23 cellular contexts compared by ENCODE assay signal in genomic region chr11:129703846-129704245, GRCh38.
DNase-seq lines count a peak whose midpoint lies in the region; ATAC-seq and TF ChIP-seq lines count a peak whose summit lies in the region.
"Had no signal": no experiment of that assay in that cellular context is flagged by ENCODE, and none has a peak within 500 bp of the region (broad histone marks: within the 10 kb centered on the region; RNA-seq: fewer than 3 reads in every experiment).

No MANE protein-coding gene starts in this region.

- no peaks in the 10 kb centered on the region for H3K4me1 ChIP-seq in HEK293 (ENCODE audit: control insufficient read depth, insufficient read depth, low read length)
- H3K4me1 ChIP-seq in adipocyte (ENCODE audit: control insufficient read depth, insufficient read depth, low read length): peaks cover 14% of the 10 kb centered on the region
- no peaks in the 10 kb centered on the region for H3K4me1 ChIP-seq in gastroesophageal sphincter
- H3K4me1 ChIP-seq: lower lobe of right lung, tibial nerve had no signal

- no peaks in the 10 kb centered on the region for H3K9me3 Mint-ChIP-seq in progenitor cell of endocrine pancreas (ENCODE audit: low read depth)
- H3K9me3 Mint-ChIP-seq: activated T-cell treated with anti-CD3 and anti-CD28 coated beads, Interleukin-2, amount 50 U/mL, for 24 hours; CD8-positive, alpha-beta T cell; WTC11 had no signal

- H3K27ac ChIP-seq in HEK293 (ENCODE audit: extremely low read depth, low read depth, low read length) (no peak overlapping the region), gastroesophageal sphincter (no peak overlapping the region)
- H3K27ac ChIP-seq: lower lobe of right lung had no signal

- no peak overlapping the region for H3K4me3 Mint-ChIP-seq in progenitor cell of endocrine pancreas (ENCODE audit: low read depth)
- H3K4me3 Mint-ChIP-seq: activated T-cell treated with anti-CD3 and anti-CD28 coated beads, Interleukin-2, amount 50 U/mL, for 24 hours; CD8-positive, alpha-beta T cell; stimulated activated naive B cell treated with anti-CD40 and anti-IgM and Interleukin-4, amounts not matched to agents 10 μg/mL and 1 μg/mL and 100 μg/mL, for 72 hours; WTC11 had no signal

- peaks cover 5% of the 10 kb centered on the region for H3K4me1 Mint-ChIP-seq in progenitor cell of endocrine pancreas (ENCODE audit: low read depth)
- H3K4me1 Mint-ChIP-seq: stimulated activated naive B cell treated with anti-CD40 and anti-IgM and Interleukin-4, amounts not matched to agents 10 μg/mL and 1 μg/mL and 100 μg/mL, for 72 hours; WTC11 had no signal

- H3K9ac ChIP-seq in adipocyte (ENCODE audit: low read length): no peak overlapping the region

- ATAC-seq in gastroesophageal sphincter: peak; percentile 22
- ATAC-seq: CD8-positive, alpha-beta T cell; stimulated activated naive B cell treated with anti-CD40 and anti-IgM and Interleukin-4, amounts not matched to agents 10 μg/mL and 1 μg/mL and 100 μg/mL, for 72 hours had no signal

- no peaks in the 10 kb centered on the region for H3K36me3 Mint-ChIP-seq in progenitor cell of endocrine pancreas (ENCODE audit: insufficient read depth)
- H3K36me3 Mint-ChIP-seq: CD8-positive, alpha-beta T cell; stimulated activated naive B cell treated with anti-CD40 and anti-IgM and Interleukin-4, amounts not matched to agents 10 μg/mL and 1 μg/mL and 100 μg/mL, for 72 hours; WTC11 had no signal

- H3K27me3 Mint-ChIP-seq in progenitor cell of endocrine pancreas: peaks cover 34% of the 10 kb centered on the region

- CTCF ChIA-PET in HEK293 (lab: Yijun Ruan, JAX): interaction anchor here (0.6 to 1.4 kb wide), 2 partner anchors 46 kb away, joined by 3 to 5 read pairs; no protein-coding TSS in a partner anchor

- peaks cover 19% of the 10 kb centered on the region for H3K27me3 ChIP-seq in adipocyte (replicated peaks; ENCODE audit: control insufficient read depth, insufficient read depth, low read length)
- peaks cover 13% of the 10 kb centered on the region for H3K27me3 ChIP-seq in gastroesophageal sphincter
- H3K27me3 ChIP-seq: tibial nerve had no signal

- TF ChIP-seq POLR2A in gastroesophageal sphincter (IDR thresholded peaks at IDR 0.05) (no peak), erythroblast (IDR thresholded peaks at IDR 0.05; ENCODE audit: low read length) (no peak)

- H3K36me3 ChIP-seq in HEK293 (ENCODE audit: control insufficient read depth in 2 of 2, insufficient read depth in 1 of 2, low read length in 2 of 2): no peaks in the 10 kb centered on the region
- H3K36me3 ChIP-seq in adipocyte (ENCODE audit: control insufficient read depth, insufficient read depth, low read length, severe bottlenecking): no peaks in the 10 kb centered on the region
- no peaks in the 10 kb centered on the region for H3K36me3 ChIP-seq in gastroesophageal sphincter
- H3K36me3 ChIP-seq: lower lobe of right lung, tibial nerve had no signal

- POLR2A ChIA-PET in HEK293 (lab: Yijun Ruan, JAX): no interaction called here

- TF ChIP-seq CTCF in HEK293 (tag by site-specific recombination; IDR thresholded peaks at IDR 0.05) (no peak), gastroesophageal sphincter (IDR thresholded peaks at IDR 0.05) (no peak), progenitor cell of endocrine pancreas (IDR thresholded peaks at IDR 0.05; ENCODE audit: unreplicated experiment) (no peak)

- DNase-seq in adipocyte (ENCODE audit: low read depth) (peak; percentile 71), progenitor cell of endocrine pancreas (ENCODE audit: low spot score, unreplicated experiment) (no peak), erythroblast (lab: John Stamatoyannopoulos, UW) (no peak), SKM-1 treated with dmso at 0.1 percent for 144 hours (lab: John Stamatoyannopoulos, UW; ENCODE audit: unreplicated experiment) (no peak), DMS114 treated with DMSO at 0.1 percent for 48 hours (lab: John Stamatoyannopoulos, UW; ENCODE audit: unreplicated experiment) (no peak)
- DNase-seq in activated CD8-positive, alpha-beta memory T cell treated with anti-CD3 and anti-CD28 coated beads for 24 hours: no peak
- DNase-seq: activated CD4-positive, alpha-beta T cell treated with anti-CD3 and anti-CD28 coated beads, Interleukin-2, amount 50 U/mL, for 48 hours; activated naive CD4-positive, alpha-beta T cell treated with anti-CD3 and anti-CD28 coated beads, Interleukin-2, amount 50 U/mL, for 16 hours; activated T-cell treated with anti-CD3 and anti-CD28 coated beads, Interleukin-2, amount 50 U/mL, for 24 hours; CD8-positive, alpha-beta T cell; DND-41; glutamatergic neuron; KBM-7; lower lobe of right lung; NCI-H2029 treated with DMSO at 0.1 percent for 48 hours; occipital lobe; SIG-M5; stimulated activated naive B cell treated with anti-CD40 and anti-IgM and Interleukin-4, amounts not matched to agents 10 μg/mL and 1 μg/mL and 100 μg/mL, for 72 hours; T-helper 2 cell had no signal

- no peak for TF ChIP-seq EP300 in gastroesophageal sphincter (IDR thresholded peaks at IDR 0.05)

- WGBS in gastroesophageal sphincter (ENCODE audit: low coverage in 1 of 2), 2 donors: 50 to 61% methylated on average over 6 of the region's 6 CpGs

- peak overlapping the region; percentile 34 for H3K27ac Mint-ChIP-seq in progenitor cell of endocrine pancreas
- H3K27ac Mint-ChIP-seq: activated T-cell treated with anti-CD3 and anti-CD28 coated beads, Interleukin-2, amount 50 U/mL, for 24 hours; CD8-positive, alpha-beta T cell; stimulated activated naive B cell treated with anti-CD40 and anti-IgM and Interleukin-4, amounts not matched to agents 10 μg/mL and 1 μg/mL and 100 μg/mL, for 72 hours; WTC11 had no signal

- H3K4me3 ChIP-seq in HEK293 (ENCODE audit: low read depth, low read length) (no peak overlapping the region), adipocyte (ENCODE audit: low read length) (no peak overlapping the region), gastroesophageal sphincter (no peak overlapping the region)
- H3K4me3 ChIP-seq: lower lobe of right lung, tibial nerve had no signal

- H3K9me3 ChIP-seq in HEK293 (ENCODE audit: control insufficient read depth, insufficient read depth, low read depth, low read length) (no peaks in the 10 kb centered on the region), adipocyte (ENCODE audit: control insufficient read depth, low read length) (no peaks in the 10 kb centered on the region), gastroesophageal sphincter (no peaks in the 10 kb centered on the region)
- H3K9me3 ChIP-seq: lower lobe of right lung, tibial nerve had no signal

TF ChIP-seq in HEK293, 187 proteins besides CTCF, POLR2A, EP300 and RAD21:
- TF ChIP-seq ATF2 (tag by site-specific recombination; IDR thresholded peaks at IDR 0.05; ENCODE audit: low read depth): 0 out of 2 replicates have a peak, but pooled peaks have one; percentile 40
- TF ChIP-seq PRDM6 (tag by site-specific recombination; IDR thresholded peaks at IDR 0.05): 0 out of 2 replicates have a peak, but pooled peaks have one; percentile 17
- no peak for TF ChIP-seq EGR2 (tag by site-specific recombination; IDR thresholded peaks at IDR 0.05; ENCODE audit: low read depth)
- TF ChIP-seq ZNF660 (tag by site-specific recombination; IDR thresholded peaks at IDR 0.05): 0 out of 2 replicates have a peak, but pooled peaks have one; percentile 19
TF ChIP-seq in HEK293: peak in this region for 3.
